In the genomic region with DNA sequence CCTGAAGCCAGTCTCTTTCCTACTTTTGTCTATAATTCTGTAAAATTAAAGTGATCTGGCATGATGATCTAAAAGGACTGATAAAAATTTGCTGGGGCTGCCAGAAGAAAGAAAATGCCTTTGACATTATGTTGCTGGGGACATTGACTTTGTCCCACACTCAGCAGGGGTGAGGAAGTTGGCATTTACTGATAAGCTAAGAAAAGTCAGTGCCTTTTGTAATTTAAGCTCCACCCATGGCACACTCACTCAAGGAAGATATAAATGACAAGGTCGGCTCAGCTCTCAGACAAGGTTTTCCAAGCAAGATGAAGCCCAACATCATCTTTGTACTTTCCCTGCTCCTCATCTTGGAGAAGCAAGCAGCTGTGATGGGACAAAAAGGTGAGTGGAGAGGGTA, we compare ENCODE assay signal across 18 cellular contexts.
"Had no signal": no experiment of that assay in that cellular context is flagged by ENCODE, and none has a peak within 500 bp of the region (broad histone marks: within the 10 kb centered on the region; RNA-seq: fewer than 3 reads in every experiment).

A gene with protein sequence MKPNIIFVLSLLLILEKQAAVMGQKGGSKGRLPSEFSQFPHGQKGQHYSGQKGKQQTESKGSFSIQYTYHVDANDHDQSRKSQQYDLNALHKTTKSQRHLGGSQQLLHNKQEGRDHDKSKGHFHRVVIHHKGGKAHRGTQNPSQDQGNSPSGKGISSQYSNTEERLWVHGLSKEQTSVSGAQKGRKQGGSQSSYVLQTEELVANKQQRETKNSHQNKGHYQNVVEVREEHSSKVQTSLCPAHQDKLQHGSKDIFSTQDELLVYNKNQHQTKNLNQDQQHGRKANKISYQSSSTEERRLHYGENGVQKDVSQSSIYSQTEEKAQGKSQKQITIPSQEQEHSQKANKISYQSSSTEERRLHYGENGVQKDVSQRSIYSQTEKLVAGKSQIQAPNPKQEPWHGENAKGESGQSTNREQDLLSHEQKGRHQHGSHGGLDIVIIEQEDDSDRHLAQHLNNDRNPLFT (plus strand): TSS at position 288 of the 400 bp plus-strand sequence. CDS start 21 bp downstream, at position 309.

- ATAC-seq: activated CD8-positive, alpha-beta T cell treated with anti-CD3 and anti-CD28 coated beads, Interleukin-2, amount 10 ng/mL, durations not matched to agents 7 days and 5 days; gastrocnemius medialis; heart left ventricle; natural killer cell; stimulated activated memory B cell treated with anti-CD40 and anti-IgM and Interleukin-4, amounts not matched to agents 10 μg/mL and 1 μg/mL and 100 μg/mL, for 72 hours had no signal

- H3K4me1 Mint-ChIP-seq: activated B cell treated with CpG ODN at 0.5 μM for 24 hours; activated naive CD4-positive, alpha-beta T cell treated with anti-CD3 and anti-CD28 coated beads, Interleukin-2, amount 50 U/mL, for 24 hours; natural killer cell; stimulated activated memory B cell treated with anti-CD40 and anti-IgM and Interleukin-4, amounts not matched to agents 10 μg/mL and 1 μg/mL and 100 μg/mL, for 72 hours had no signal

- H3K36me3 Mint-ChIP-seq: activated naive CD4-positive, alpha-beta T cell treated with anti-CD3 and anti-CD28 coated beads, Interleukin-2, amount 50 U/mL, for 24 hours; natural killer cell; stimulated activated memory B cell treated with anti-CD40 and anti-IgM and Interleukin-4, amounts not matched to agents 10 μg/mL and 1 μg/mL and 100 μg/mL, for 72 hours had no signal

- H3K27ac Mint-ChIP-seq: activated B cell treated with CpG ODN at 0.5 μM for 24 hours; activated CD8-positive, alpha-beta T cell treated with anti-CD3 and anti-CD28 coated beads, Interleukin-2, amount 10 ng/mL, durations not matched to agents 7 days and 5 days; activated naive CD4-positive, alpha-beta T cell treated with anti-CD3 and anti-CD28 coated beads, Interleukin-2, amount 50 U/mL, for 24 hours; natural killer cell; stimulated activated memory B cell treated with anti-CD40 and anti-IgM and Interleukin-4, amounts not matched to agents 10 μg/mL and 1 μg/mL and 100 μg/mL, for 72 hours had no signal

- DNase-seq: activated B cell treated with CpG ODN at 0.5 μM for 24 hours; activated CD4-positive, alpha-beta T cell treated with anti-CD3 and anti-CD28 coated beads for 48 hours; activated CD8-positive, alpha-beta memory T cell treated with anti-CD3 and anti-CD28 coated beads, Interleukin-2, amount 50 U/mL, for 4 hours; activated CD8-positive, alpha-beta T cell treated with anti-CD3 and anti-CD28 coated beads, Interleukin-2, amount 10 ng/mL, durations not matched to agents 7 days and 5 days; activated effector memory CD4-positive, alpha-beta T cell treated with anti-CD3 and anti-CD28 coated beads, Interleukin-2, amount 50 U/mL, for 16 hours; activated T-cell treated with anti-CD3 and anti-CD28 coated beads, Interleukin-2, amount 50 U/mL, for 48 hours; adrenal gland; erythroblast; gastrocnemius medialis; heart left ventricle; islet precursor cell; left ventricle myocardium inferior; natural killer cell; stimulated activated CD4-positive, alpha-beta T cell treated with anti-CD3 and anti-CD28 coated beads, Interleukin-2, amount 100 ng/mL, for 48 hours; tibial artery; uterus had no signal

- H3K4me3 Mint-ChIP-seq: activated B cell treated with CpG ODN at 0.5 μM for 24 hours; activated CD8-positive, alpha-beta T cell treated with anti-CD3 and anti-CD28 coated beads, Interleukin-2, amount 10 ng/mL, durations not matched to agents 7 days and 5 days; activated naive CD4-positive, alpha-beta T cell treated with anti-CD3 and anti-CD28 coated beads, Interleukin-2, amount 50 U/mL, for 24 hours; natural killer cell; stimulated activated memory B cell treated with anti-CD40 and anti-IgM and Interleukin-4, amounts not matched to agents 10 μg/mL and 1 μg/mL and 100 μg/mL, for 72 hours had no signal
